ENCODE assay signal across 8 cellular contexts in genomic region chr1:162878000-162878596, GRCh38. TPM values are rescaled to one million over a fixed set of nuclear protein-coding genes. Genes with fewer than 3 reads are reported as not detected.
DNase-seq lines count a peak whose midpoint lies in the region; ATAC-seq and TF ChIP-seq lines count a peak whose summit lies in the region.

No MANE protein-coding gene starts in this region.

- peak; percentile 84 for TF ChIP-seq CTCF in AG04450 (IDR thresholded peaks at IDR 0.05; ENCODE audit: low read depth, low read length)
- TF ChIP-seq CTCF in GM12865 (IDR thresholded peaks at IDR 0.05; ENCODE audit: insufficient read depth, low read depth, low read length, missing control alignments) = peak; percentile 52
- TF ChIP-seq CTCF in VCaP (conservative IDR thresholded peaks at IDR 0.05) = peak; percentile 77
- peak; percentile 77 for TF ChIP-seq CTCF in glutamatergic neuron (IDR thresholded peaks at IDR 0.05; ENCODE audit: partially characterized antibody, unreplicated experiment)

- H3K4me3 ChIP-seq in AG04450 (ENCODE audit: low read depth, low read length) (no peak overlapping the region), GM12865 (ENCODE audit: low read depth, low read length) (no peak overlapping the region)

- H3K9me3 Mint-ChIP-seq in glutamatergic neuron (ENCODE audit: unreplicated experiment) = peaks cover 2% of the 10 kb centered on the region

- peaks cover 1% of the 10 kb centered on the region for H3K27me3 Mint-ChIP-seq in glutamatergic neuron (ENCODE audit: unreplicated experiment)

- CTCF ChIA-PET in AG04450 (lab: Charles Lee) = interaction anchor here (0.6 to 2.4 kb wide), 56 partner anchors 10 to 465 kb away, joined by 3 to 134 read pairs (median 4); partner anchors contain the start of genes CCDC190 and RGS4

- peak overlapping the region; percentile 26 for H3K27ac Mint-ChIP-seq in glutamatergic neuron (ENCODE audit: unreplicated experiment)

- POLR2A ChIA-PET in AG04450 (lab: Yijun Ruan, JAX) = interaction anchor here (0.6 to 1.1 kb wide), 2 partner anchors 191 to 285 kb away, joined by 3 to 7 read pairs; partner anchors contain the start of gene RGS4

- ATAC-seq in GM18909 (IDR thresholded peaks at IDR 0.05; ENCODE audit: poor library complexity, unreplicated experiment) (no peak), GM19328 (IDR thresholded peaks at IDR 0.05; ENCODE audit: unreplicated experiment) (no peak)

- no peaks in the 10 kb centered on the region for H3K27me3 ChIP-seq in AG04450 (ENCODE audit: control insufficient read depth, insufficient read depth, low read length)

- H3K36me3 Mint-ChIP-seq in glutamatergic neuron (ENCODE audit: unreplicated experiment) = no peaks in the 10 kb centered on the region

- no peak overlapping the region for H3K27ac ChIP-seq in AG04450 (ENCODE audit: low read depth, low read length)
- no peak overlapping the region for H3K27ac ChIP-seq in VCaP

- no peak overlapping the region for H3K4me3 Mint-ChIP-seq in glutamatergic neuron (ENCODE audit: unreplicated experiment)

- H3K4me1 Mint-ChIP-seq in glutamatergic neuron (ENCODE audit: low read depth, unreplicated experiment) = peaks cover 19% of the 10 kb centered on the region

- no peaks in the 10 kb centered on the region for H3K9me3 ChIP-seq in AG04450 (ENCODE audit: control insufficient read depth, insufficient read depth, low read length)

- peak; percentile 38 for DNase-seq in AG04450 (ENCODE audit: low read depth, low spot score)
- peak; percentile 39 for DNase-seq in GM12865 (ENCODE audit: low read depth)
- DNase-seq in NCI-H2081 (lab: John Stamatoyannopoulos, UW) = peak; percentile 81 to 82
- peak; percentile 79 for DNase-seq in glutamatergic neuron
- peak; percentile 52 for DNase-seq in putamen (ENCODE audit: low spot score)

RNA-seq across cellular contexts. Expression of gene CCDC190, which starts 17.1 kb away (rescaled TPM):
- polyA plus RNA-seq in AG04450 (2011; rRNA removed) = not detected in 2 replicates
- not detected in 2 replicates for polyA minus RNA-seq in AG04450 (2011; rRNA and poly(A)+ RNA removed)
- not detected for total RNA-seq in glutamatergic neuron (ENCODE audit: unreplicated experiment)
